In genomic region chr4:55351824-55352223, GRCh38 we compare ENCODE assay signal across 26 cellular contexts.
"Had no signal": no experiment of that assay in that cellular context is flagged by ENCODE, and none has a peak within 500 bp of the region (broad histone marks: within the 10 kb centered on the region; RNA-seq: fewer than 3 reads in every experiment).

No MANE protein-coding gene starts in this region.

- H3K27ac ChIP-seq: brain microvascular endothelial cell, cardiac muscle cell, SK-N-MC, VCaP had no signal

- H3K27me3 ChIP-seq: brain microvascular endothelial cell, cardiac muscle cell had no signal

- DNase-seq: activated CD4-positive, alpha-beta memory T cell treated with anti-CD3 and anti-CD28 coated beads for 36 hours; activated CD4-positive, alpha-beta T cell treated with anti-CD3 and anti-CD28 coated beads, Interleukin-2, amount 10 ng/mL, durations not matched to agents 7 days and 5 days; activated CD4-positive, CD25-positive, alpha-beta regulatory T cell; activated CD8-positive, alpha-beta memory T cell treated with anti-CD3 and anti-CD28 coated beads for 24 hours; activated effector memory CD4-positive, alpha-beta T cell treated with anti-CD3 and anti-CD28 coated beads, Interleukin-2, amount 50 U/mL, for 16 hours; activated naive CD4-positive, alpha-beta T cell treated with Interleukin-2 at 50 U/mL for 16 hours; activated naive CD8-positive, alpha-beta T cell treated with anti-CD3 and anti-CD28 coated beads, Interleukin-2, amount 50 U/mL, for 24 hours; activated T-cell treated with anti-CD3 and anti-CD28 coated beads, Interleukin-2, amount 50 U/mL, for 4 hours; brain microvascular endothelial cell; MM.1S; NCI-H1105; NCI-H1436 treated with DMSO at 0.1 percent for 48 hours; NCI-H187; NCI-H2081 treated with DMSO at 0.1 percent for 48 hours; NCI-H2171; NCI-H2227 treated with DMSO at 0.1 percent for 48 hours; NCI-H446 treated with DMSO at 0.1 percent for 48 hours; NCI-H526; NCI-H82; RPMI8226; T-cell had no signal

- H3K36me3 ChIP-seq: brain microvascular endothelial cell, cardiac muscle cell had no signal

- H3K4me3 ChIP-seq: cardiac muscle cell, SK-N-MC had no signal

- ATAC-seq: activated naive CD4-positive, alpha-beta T cell treated with anti-CD3 and anti-CD28 coated beads, Interleukin-2, amount 50 U/mL, for 72 hours; activated naive CD8-positive, alpha-beta T cell treated with anti-CD3 and anti-CD28 coated beads, Interleukin-2, amount 50 U/mL, for 24 hours; activated T-cell treated with anti-CD3 and anti-CD28 coated beads, Interleukin-2, amount 50 U/mL, for 4 hours; Right ventricle myocardium inferior; T-cell had no signal
